Comparison of ENCODE assay signal across 10 cellular contexts in genomic region chr1:118984086-118984989, GRCh38. TPM values are rescaled to one million over a fixed set of nuclear protein-coding genes. Genes with fewer than 3 reads are reported as not detected.
DNase-seq lines count a peak whose midpoint lies in the region; ATAC-seq lines count a peak whose summit lies in the region.
"Had no signal": no experiment of that assay in that cellular context is flagged by ENCODE, and none has a peak within 500 bp of the region (broad histone marks: within the 10 kb centered on the region; RNA-seq: fewer than 3 reads in every experiment).

No MANE protein-coding gene starts in this region.

- peaks cover 0 to 27% (median 17%) of the 10 kb centered on the region in 5 donors for H3K27me3 ChIP-seq in subcutaneous abdominal adipose tissue (ENCODE audit: control insufficient read depth in 5 of 5, insufficient read depth in 4 of 5, low read length in 5 of 5)

- H3K9me3 ChIP-seq in subcutaneous abdominal adipose tissue (ENCODE audit: control insufficient read depth in 5 of 5, low read length in 5 of 5): no peaks in the 10 kb centered on the region

- CTCF ChIA-PET in activated CD8-positive, alpha-beta memory T cell treated with anti-CD3 and anti-CD28 coated beads, Interleukin-2, amount 10 ng/mL, durations not matched to agents 7 days and 5 days (lab: Charles Lee): interaction anchor here (2.1 kb wide), 1 partner anchor 24 kb away, joined by 7 read pairs; no protein-coding TSS in a partner anchor

- H3K4me3 ChIP-seq in subcutaneous abdominal adipose tissue (ENCODE audit: low read depth in 1 of 5, low read length in 5 of 5): peak overlapping the region; percentile 77 to 92 (median 88)

- DNase-seq in activated CD8-positive, alpha-beta memory T cell treated with anti-CD3 and anti-CD28 coated beads, Interleukin-2, amount 10 ng/mL, durations not matched to agents 7 days and 5 days: no peak
- no peak for DNase-seq in activated CD8-positive, alpha-beta memory T cell treated with anti-CD3 and anti-CD28 coated beads for 24 hours
- peak; percentile 53 for DNase-seq in astrocyte of the hippocampus (ENCODE audit: low read depth, low spot score)
- DNase-seq in left kidney (ENCODE audit: low read depth, low spot score): peak; percentile 85
- DNase-seq in NCI-H1092 treated with DMSO at 0.1 percent for 48 hours (lab: John Stamatoyannopoulos, UW): no peak
- DNase-seq in UCSD-AML1 (lab: John Stamatoyannopoulos, UW; ENCODE audit: unreplicated experiment): no peak
- DNase-seq: activated CD8-positive, alpha-beta memory T cell treated with anti-CD3 and anti-CD28 coated beads, Interleukin-2, amount 50 U/mL, for 48 hours; NK-92 treated with Interleukin-12 subunit alpha and Interleukin-12 subunit beta, amount 100 ng/mL, for 24 hours had no signal

- no peak overlapping the region for H3K4me3 Mint-ChIP-seq in activated CD8-positive, alpha-beta memory T cell treated with anti-CD3 and anti-CD28 coated beads, Interleukin-2, amount 10 ng/mL, durations not matched to agents 7 days and 5 days

- no peaks in the 10 kb centered on the region for H3K36me3 ChIP-seq in subcutaneous abdominal adipose tissue (ENCODE audit: control insufficient read depth in 5 of 5, insufficient read depth in 5 of 5, low read length in 5 of 5)

- H3K27ac Mint-ChIP-seq in activated CD8-positive, alpha-beta memory T cell treated with anti-CD3 and anti-CD28 coated beads, Interleukin-2, amount 10 ng/mL, durations not matched to agents 7 days and 5 days: peak overlapping the region; percentile 61

- H3K4me1 ChIP-seq in subcutaneous abdominal adipose tissue (ENCODE audit: control insufficient read depth in 5 of 5, insufficient read depth in 5 of 5, low read length in 5 of 5): peaks cover 4 to 67% (median 56%) of the 10 kb centered on the region in 5 donors

- ATAC-seq in activated CD8-positive, alpha-beta memory T cell treated with anti-CD3 and anti-CD28 coated beads, Interleukin-2, amount 10 ng/mL, durations not matched to agents 7 days and 5 days: no peak
- no peak for ATAC-seq in GM18867 (IDR thresholded peaks at IDR 0.05; ENCODE audit: unreplicated experiment)

- H3K36me3 Mint-ChIP-seq in activated CD8-positive, alpha-beta memory T cell treated with anti-CD3 and anti-CD28 coated beads, Interleukin-2, amount 10 ng/mL, durations not matched to agents 7 days and 5 days: peaks cover 19% of the 10 kb centered on the region

- H3K4me1 Mint-ChIP-seq in activated CD8-positive, alpha-beta memory T cell treated with anti-CD3 and anti-CD28 coated beads, Interleukin-2, amount 10 ng/mL, durations not matched to agents 7 days and 5 days: peaks cover 7% of the 10 kb centered on the region

- peak overlapping the region in 3 of 5 donors; percentile 30 to 95 (median 82) for H3K9ac ChIP-seq in subcutaneous abdominal adipose tissue (ENCODE audit: low read length in 5 of 5)

- peak overlapping the region; percentile 93 for H3K27ac ChIP-seq in subcutaneous abdominal adipose tissue (ENCODE audit: low read depth, low read length)

- peaks cover 92% of the 10 kb centered on the region for H3K27me3 Mint-ChIP-seq in activated CD8-positive, alpha-beta memory T cell treated with anti-CD3 and anti-CD28 coated beads, Interleukin-2, amount 10 ng/mL, durations not matched to agents 7 days and 5 days

- peaks cover 2% of the 10 kb centered on the region for H3K9me3 Mint-ChIP-seq in activated CD8-positive, alpha-beta memory T cell treated with anti-CD3 and anti-CD28 coated beads, Interleukin-2, amount 10 ng/mL, durations not matched to agents 7 days and 5 days (ENCODE audit: low read depth)

RNA-seq across cellular contexts. Expression of gene TBX15, which starts 3.8 kb away (rescaled TPM):
- not detected for total RNA-seq in activated CD8-positive, alpha-beta memory T cell treated with anti-CD3 and anti-CD28 coated beads, Interleukin-2, amount 10 ng/mL, durations not matched to agents 7 days and 5 days

Comparison
In these comparisons a context has a peak if more than half of its experiments do, and no peak if none do; other contexts are left out.
1. DNase-seq: peak in astrocyte of the hippocampus (single experiment) and left kidney (single experiment); none in activated CD8-positive, alpha-beta memory T cell treated with anti-CD3 and anti-CD28 coated beads, Interleukin-2, amount 10 ng/mL, durations not matched to agents 7 days and 5 days (single experiment), activated CD8-positive, alpha-beta memory T cell treated with anti-CD3 and anti-CD28 coated beads for 24 hours (single experiment), NCI-H1092 treated with DMSO at 0.1 percent for 48 hours (single experiment) and UCSD-AML1 (single experiment).